8 cellular contexts compared by ENCODE assay signal in the genomic region with DNA sequence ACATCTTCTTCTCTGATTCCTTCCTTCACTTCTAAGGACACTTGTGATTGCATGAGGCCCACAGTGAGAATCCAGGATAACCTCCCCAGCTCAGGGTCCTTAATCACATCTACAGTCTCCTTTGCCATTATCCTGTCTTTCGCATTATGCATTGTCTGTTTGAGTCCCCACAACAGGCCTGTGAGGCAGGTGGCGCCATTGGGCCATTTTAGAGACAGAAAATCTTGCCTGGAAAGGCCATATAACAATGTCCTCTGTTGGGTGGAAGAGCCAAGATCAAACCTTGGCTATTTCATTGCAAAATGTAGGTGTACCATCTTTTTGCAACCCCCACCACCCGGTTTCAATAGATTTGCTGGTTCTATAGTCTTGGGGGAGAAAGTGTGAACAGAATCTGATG.
DNase-seq lines count a peak whose midpoint lies in the region; ATAC-seq and TF ChIP-seq lines count a peak whose summit lies in the region.

No MANE protein-coding gene starts in this region.

- DNase-seq in C1 segment of cervical spinal cord (lab: John Stamatoyannopoulos, UW): peak in 8 of 14 donors; percentile 7 to 50 (median 34)
- peak; percentile 74 for DNase-seq in HuH-7 (ENCODE audit: low spot score)
- DNase-seq in T-helper 2 cell treated with Interferon-gamma antibody and Interleukin-4, amounts not matched to agents 5 μg/mL and 100 μg/mL, for 36 hours (ENCODE audit: low spot score): peak; percentile 24
- DNase-seq in astrocyte of the spinal cord (ENCODE audit: low read depth, low spot score): peak; percentile 53
- DNase-seq in inferior parietal cortex (ENCODE audit: extremely low spot score): peak; percentile 74
- DNase-seq in stimulated activated CD4-positive, alpha-beta T cell treated with anti-CD3 and anti-CD28 coated beads, Interleukin-2, amount 100 ng/mL, for 24 hours: peak; percentile 67 to 71

- H3K4me3 Mint-ChIP-seq in T-helper 2 cell treated with Interferon-gamma antibody and Interleukin-4, amounts not matched to agents 5 μg/mL and 100 μg/mL, for 36 hours: no peak overlapping the region

- peak; percentile 82 for TF ChIP-seq CTCF in astrocyte of the spinal cord (IDR thresholded peaks at IDR 0.05; ENCODE audit: low read depth, low read length)

- H3K9me3 Mint-ChIP-seq in T-helper 2 cell treated with Interferon-gamma antibody and Interleukin-4, amounts not matched to agents 5 μg/mL and 100 μg/mL, for 36 hours: no peaks in the 10 kb centered on the region

- H3K4me1 Mint-ChIP-seq in T-helper 2 cell treated with Interferon-gamma antibody and Interleukin-4, amounts not matched to agents 5 μg/mL and 100 μg/mL, for 36 hours (ENCODE audit: low read depth): no peaks in the 10 kb centered on the region

- no peak overlapping the region for H3K4me3 ChIP-seq in astrocyte of the spinal cord (ENCODE audit: low read depth, low read length)

- H3K27me3 Mint-ChIP-seq in T-helper 2 cell treated with Interferon-gamma antibody and Interleukin-4, amounts not matched to agents 5 μg/mL and 100 μg/mL, for 36 hours (ENCODE audit: low read depth): peaks cover 2% of the 10 kb centered on the region

- no peaks in the 10 kb centered on the region for H3K36me3 Mint-ChIP-seq in T-helper 2 cell treated with Interferon-gamma antibody and Interleukin-4, amounts not matched to agents 5 μg/mL and 100 μg/mL, for 36 hours (ENCODE audit: low read depth)

- ATAC-seq in GM18907 (IDR thresholded peaks at IDR 0.05; ENCODE audit: unreplicated experiment): peak; percentile 77
- no peak for ATAC-seq in GM21515 (IDR thresholded peaks at IDR 0.05; ENCODE audit: unreplicated experiment)

- in situ Hi-C loops in astrocyte of the spinal cord (cut with HindIII; ENCODE audit: low sequenced_read_pairs): no loop called here

- no peak overlapping the region for H3K27ac Mint-ChIP-seq in T-helper 2 cell treated with Interferon-gamma antibody and Interleukin-4, amounts not matched to agents 5 μg/mL and 100 μg/mL, for 36 hours

Comparison
In these comparisons a context has a peak if more than half of its experiments do, and no peak if none do; other contexts are left out.
1. DNase-seq: peak in every context shown above with its lines; median percentile 74 in HuH-7; 74 in inferior parietal cortex; 69 in stimulated activated CD4-positive, alpha-beta T cell treated with anti-CD3 and anti-CD28 coated beads, Interleukin-2, amount 100 ng/mL, for 24 hours; 53 in astrocyte of the spinal cord; 34 in C1 segment of cervical spinal cord; 24 in T-helper 2 cell treated with Interferon-gamma antibody and Interleukin-4, amounts not matched to agents 5 μg/mL and 100 μg/mL, for 36 hours.